Comparison of ENCODE assay signal across 7 cellular contexts in genomic region chr7:101285880-101286279, GRCh38. TPM values are rescaled to one million over a fixed set of nuclear protein-coding genes. Genes with fewer than 3 reads are reported as not detected.
A peak's percentile ranks its signal among the peaks of the same experiment; 100 is the strongest.
DNase-seq lines count a peak whose midpoint lies in the region; ATAC-seq and TF ChIP-seq lines count a peak whose summit lies in the region.
"Not testable (repeated sequence)": the region's sequence is repeated elsewhere in the genome, so short reads cannot be mapped to it uniquely, and the experiment has no call there.

No MANE protein-coding gene starts in this region.

- H3K4me3 Mint-ChIP-seq in stimulated activated effector memory CD8-positive, alpha-beta T cell treated with anti-CD3 and anti-CD28 coated beads, Interleukin-12 subunit alpha, Interleukin-12 subunit beta, amount 100 ng/mL, for 72 hours = not testable (repeated sequence)

- not testable (repeated sequence) for H3K9me3 Mint-ChIP-seq in stimulated activated effector memory CD8-positive, alpha-beta T cell treated with anti-CD3 and anti-CD28 coated beads, Interleukin-12 subunit alpha, Interleukin-12 subunit beta, amount 100 ng/mL, for 72 hours

- intact Hi-C loops in heart right ventricle (cut with DNase I) = loop anchor here in 4 of 10 donors (10.0 kb wide), 3 partner anchors 91 to 391 kb away; partner anchors contain the start of gene ACHE (in 1 of the 4)

- H3K27ac ChIP-seq in heart right ventricle = not testable (repeated sequence)
- H3K27ac ChIP-seq in liver (ENCODE audit: low read depth in 1 of 2, low read length in 2 of 2) = peak overlapping the region; percentile 60 to 63

- not testable (repeated sequence) for H3K9me3 ChIP-seq in heart right ventricle; liver (ENCODE audit: control insufficient read depth in 4 of 4, low read length in 3 of 4)

- H3K4me1 Mint-ChIP-seq in stimulated activated effector memory CD8-positive, alpha-beta T cell treated with anti-CD3 and anti-CD28 coated beads, Interleukin-12 subunit alpha, Interleukin-12 subunit beta, amount 100 ng/mL, for 72 hours = peaks cover 29% of the 10 kb centered on the region

- TF ChIP-seq CTCF in heart right ventricle (IDR thresholded peaks at IDR 0.05); liver (IDR thresholded peaks at IDR 0.05; ENCODE audit: low read depth, low read length, missing input control): not testable (repeated sequence)

- H3K36me3 Mint-ChIP-seq in stimulated activated effector memory CD8-positive, alpha-beta T cell treated with anti-CD3 and anti-CD28 coated beads, Interleukin-12 subunit alpha, Interleukin-12 subunit beta, amount 100 ng/mL, for 72 hours = not testable (repeated sequence)

- H3K4me1 ChIP-seq in heart right ventricle = not testable (repeated sequence)
- H3K4me1 ChIP-seq in liver (ENCODE audit: control insufficient read depth in 4 of 4, insufficient read depth in 4 of 4, low read length in 3 of 4) = peaks cover 3 to 46% (median 28%) of the 10 kb centered on the region in 4 donors

- H3K36me3 ChIP-seq in heart right ventricle; liver (ENCODE audit: control insufficient read depth in 4 of 4, insufficient read depth in 3 of 4, low read depth in 1 of 4, low read length in 3 of 4): not testable (repeated sequence)

- peak; percentile 40 to 81 (median 70) for ATAC-seq in heart right ventricle
- ATAC-seq in stimulated activated effector memory CD8-positive, alpha-beta T cell treated with anti-CD3 and anti-CD28 coated beads, Interleukin-12 subunit alpha, Interleukin-12 subunit beta, amount 100 ng/mL, for 72 hours = not testable (repeated sequence)

- WGBS in heart right ventricle, 2 donors = 59 to 66% methylated on average over 3 of the region's 3 CpGs
- WGBS in liver = 25% methylated on average over 3 of the region's 3 CpGs

- H3K4me3 ChIP-seq in heart right ventricle; liver (ENCODE audit: low read depth in 1 of 3, low read length in 3 of 3): not testable (repeated sequence)

- peaks cover 0 to 33% (median 7%) of the 10 kb centered on the region in 7 donors for H3K27me3 ChIP-seq in heart right ventricle
- not testable (repeated sequence) for H3K27me3 ChIP-seq in liver (ENCODE audit: control insufficient read depth in 4 of 4, insufficient read depth in 4 of 4, low read length in 3 of 4)

- DNase-seq in NCI-H1092 (lab: John Stamatoyannopoulos, UW) (peak; percentile 80), NCI-H2107 treated with DMSO at 0.1 percent for 48 hours (lab: John Stamatoyannopoulos, UW; ENCODE audit: unreplicated experiment) (peak; percentile 3), NCI-H69 (lab: John Stamatoyannopoulos, UW) (peak; percentile 53), astrocyte of the hippocampus (ENCODE audit: low read depth, low spot score) (peak; percentile 48), heart right ventricle (peak; percentile 46 to 61)
- not testable (repeated sequence) for DNase-seq in stimulated activated effector memory CD8-positive, alpha-beta T cell treated with anti-CD3 and anti-CD28 coated beads, Interleukin-12 subunit alpha, Interleukin-12 subunit beta, amount 100 ng/mL, for 72 hours (ENCODE audit: low spot score in 2 of 2)

- TF ChIP-seq RAD21 in liver (IDR thresholded peaks at IDR 0.05) = peak in 1 of 2 donors; percentile 17

- H3K27ac Mint-ChIP-seq in stimulated activated effector memory CD8-positive, alpha-beta T cell treated with anti-CD3 and anti-CD28 coated beads, Interleukin-12 subunit alpha, Interleukin-12 subunit beta, amount 100 ng/mL, for 72 hours = peak overlapping the region; percentile 18

- not testable (repeated sequence) for H3K9ac ChIP-seq in liver (ENCODE audit: low read depth in 1 of 2, low read length in 2 of 2)

TF ChIP-seq in liver, 16 proteins besides CTCF, POLR2A, EP300 and RAD21:
- TF ChIP-seq ATF3 (IDR thresholded peaks at IDR 0.05) = peak; percentile 14
- TF ChIP-seq JUND (IDR thresholded peaks at IDR 0.05) = peak in 1 of 2 donors; percentile 64
- peak; percentile 50 for TF ChIP-seq REST (IDR thresholded peaks at IDR 0.05)
- peak; percentile 53 for TF ChIP-seq FOXA1 (IDR thresholded peaks at IDR 0.05)
- TF ChIP-seq SP1 (IDR thresholded peaks at IDR 0.05) = peak; percentile 34
- TF ChIP-seq FOXA2 (IDR thresholded peaks at IDR 0.05) = peak; percentile 75
- TF ChIP-seq HNF4A (conservative IDR thresholded peaks at IDR 0.05) = peak; percentile 52 to 66
- TF ChIP-seq GABPA (IDR thresholded peaks at IDR 0.05 in 1 of 2, conservative IDR thresholded peaks at IDR 0.05 in 1 of 2) = peak in 1 of 2 donors; percentile 27
- peak in 1 of 2 donors; percentile 75 for TF ChIP-seq RXRA (IDR thresholded peaks at IDR 0.05)
TF ChIP-seq in liver: peak in this region for 9; not testable (repeated sequence) for 7.

RNA-seq across cellular contexts. Expression of gene IFT22, which starts 35.7 kb away (rescaled TPM):
- total RNA-seq in heart right ventricle (10 to 100 TPM; 19.9 to 44.1 (median 32.5) TPM), liver (1 to 10 TPM; 5.5 to 6.6 TPM)
- polyA plus RNA-seq in heart right ventricle (10 to 100 TPM; 11.3 to 37.9 TPM), liver (1 to 10 TPM; 8.5 to 9.4 TPM)

RNA-seq across cellular contexts. Expression of gene FIS1, which starts 41.0 kb away (rescaled TPM):
- total RNA-seq in heart right ventricle (100 to 1,000 TPM; 251 to 350 (median 292) TPM), liver (100 to 1,000 TPM; 112 to 133 TPM)
- polyA plus RNA-seq in heart right ventricle (100 to 1,000 TPM; 147 to 439 TPM), liver (100 to 1,000 TPM; 177 to 192 TPM)

RNA-seq across cellular contexts. Expression of gene CLDN15, which starts 48.3 kb away (rescaled TPM):
- total RNA-seq in heart right ventricle (1 to 10 TPM; 1.2 to 3.3 (median 1.7) TPM), liver (10 to 100 TPM in 1 of 2 donors, 1 to 10 TPM in 1; 5.2 to 12.4 TPM)
- polyA plus RNA-seq in heart right ventricle (1 to 10 TPM; 3.8 to 5.4 TPM), liver (1 to 10 TPM; 3.7 to 4.0 TPM)
